ENCODE assay signal across 8 cellular contexts in the genomic region with DNA sequence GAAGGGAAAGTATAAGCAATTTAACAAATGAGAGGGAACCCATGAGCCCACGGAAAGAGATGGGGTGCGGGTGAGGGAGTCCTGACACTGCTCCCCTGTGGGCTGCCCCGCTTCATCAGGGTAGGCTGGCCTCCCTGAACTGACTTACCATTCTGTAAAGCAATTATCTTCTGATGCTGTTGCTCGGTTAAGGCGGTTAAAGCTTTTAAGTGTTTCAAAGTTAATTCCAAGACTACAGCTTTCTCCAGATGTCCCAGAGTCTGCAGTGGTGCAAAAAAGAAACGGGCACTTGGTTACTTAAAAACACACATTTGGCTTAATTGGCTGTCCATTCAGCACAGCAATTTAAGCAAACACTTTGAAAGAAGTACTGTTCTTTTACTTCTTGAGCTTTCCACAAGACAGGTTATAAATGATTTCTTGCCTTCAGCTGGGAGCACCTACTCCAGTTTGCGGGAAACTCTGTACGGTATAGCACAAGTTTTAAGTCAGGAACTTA. TPM values are rescaled to one million over a fixed set of nuclear protein-coding genes. Genes with fewer than 3 reads are reported as not detected.
DNase-seq lines count a peak whose midpoint lies in the region; ATAC-seq lines count a peak whose summit lies in the region.

No MANE protein-coding gene starts in this region.

- no peak for DNase-seq in activated T-helper 1 cell treated with anti-CD3 and anti-CD28 coated beads, Interleukin-12 subunit alpha, Interleukin-12 subunit beta, Interleukin-2, Interleukin-4 antibody, amounts not matched to agents 30 ng/mL and 10 ng/mL and 1 ng/mL, durations not matched to agents 14 hours and 24 hours and 36 hours (ENCODE audit: low spot score)
- DNase-seq in stimulated activated effector memory CD8-positive, alpha-beta T cell treated with anti-CD3 and anti-CD28 coated beads, Interleukin-12 subunit alpha, Interleukin-12 subunit beta, amount 100 ng/mL, for 72 hours (ENCODE audit: low spot score in 2 of 2) = no peak
- DNase-seq in amniotic stem cell (lab: John Stamatoyannopoulos, UW) (no peak), foreskin melanocyte (no peak)

- peak overlapping the region; percentile 80 for H3K4me3 Mint-ChIP-seq in activated T-helper 1 cell treated with anti-CD3 and anti-CD28 coated beads, Interleukin-12 subunit alpha, Interleukin-12 subunit beta, Interleukin-2, Interleukin-4 antibody, amounts not matched to agents 30 ng/mL and 10 ng/mL and 1 ng/mL, durations not matched to agents 14 hours and 24 hours and 36 hours
- peak overlapping the region; percentile 65 for H3K4me3 Mint-ChIP-seq in stimulated activated effector memory CD8-positive, alpha-beta T cell treated with anti-CD3 and anti-CD28 coated beads, Interleukin-12 subunit alpha, Interleukin-12 subunit beta, amount 100 ng/mL, for 72 hours

- peaks cover 1% of the 10 kb centered on the region for H3K36me3 Mint-ChIP-seq in activated T-helper 1 cell treated with anti-CD3 and anti-CD28 coated beads, Interleukin-12 subunit alpha, Interleukin-12 subunit beta, Interleukin-2, Interleukin-4 antibody, amounts not matched to agents 30 ng/mL and 10 ng/mL and 1 ng/mL, durations not matched to agents 14 hours and 24 hours and 36 hours (ENCODE audit: low read depth)
- H3K36me3 Mint-ChIP-seq in stimulated activated effector memory CD8-positive, alpha-beta T cell treated with anti-CD3 and anti-CD28 coated beads, Interleukin-12 subunit alpha, Interleukin-12 subunit beta, amount 100 ng/mL, for 72 hours = no peaks in the 10 kb centered on the region

- H3K9me3 Mint-ChIP-seq in activated T-helper 1 cell treated with anti-CD3 and anti-CD28 coated beads, Interleukin-12 subunit alpha, Interleukin-12 subunit beta, Interleukin-2, Interleukin-4 antibody, amounts not matched to agents 30 ng/mL and 10 ng/mL and 1 ng/mL, durations not matched to agents 14 hours and 24 hours and 36 hours = no peaks in the 10 kb centered on the region
- H3K9me3 Mint-ChIP-seq in stimulated activated effector memory CD8-positive, alpha-beta T cell treated with anti-CD3 and anti-CD28 coated beads, Interleukin-12 subunit alpha, Interleukin-12 subunit beta, amount 100 ng/mL, for 72 hours = no peaks in the 10 kb centered on the region

- intact Hi-C loops in activated T-helper 1 cell treated with anti-CD3 and anti-CD28 coated beads, Interleukin-12 subunit alpha, Interleukin-12 subunit beta, Interleukin-2, Interleukin-4 antibody, amounts not matched to agents 30 ng/mL and 10 ng/mL and 1 ng/mL, durations not matched to agents 14 hours and 24 hours and 36 hours (cut with micrococcal nuclease) = loop anchor here (1.0 to 10.0 kb wide), 4 partner anchors 9 to 1851 kb away; partner anchors contain the start of genes BMAL2, PTHLH and RASSF8

- H3K27me3 Mint-ChIP-seq in activated T-helper 1 cell treated with anti-CD3 and anti-CD28 coated beads, Interleukin-12 subunit alpha, Interleukin-12 subunit beta, Interleukin-2, Interleukin-4 antibody, amounts not matched to agents 30 ng/mL and 10 ng/mL and 1 ng/mL, durations not matched to agents 14 hours and 24 hours and 36 hours (ENCODE audit: insufficient read depth) = peaks cover 77% of the 10 kb centered on the region

- H3K9ac ChIP-seq in HUES48 (ENCODE audit: low read depth, low read length) = no peak overlapping the region
- H3K9ac ChIP-seq in iPS-18a (ENCODE audit: low read length) = no peak overlapping the region

- peaks cover 33% of the 10 kb centered on the region for H3K4me1 ChIP-seq in HUES48 (ENCODE audit: control insufficient read depth, insufficient read depth, low read length)
- H3K4me1 ChIP-seq in iPS-18a (ENCODE audit: control insufficient read depth, low read depth, low read length) = peaks cover 34% of the 10 kb centered on the region

- H3K27ac ChIP-seq in HUES48 (ENCODE audit: low read depth, low read length) (no peak overlapping the region), iPS-18a (ENCODE audit: low read length) (no peak overlapping the region)

- no peak for ATAC-seq in stimulated activated effector memory CD8-positive, alpha-beta T cell treated with anti-CD3 and anti-CD28 coated beads, Interleukin-12 subunit alpha, Interleukin-12 subunit beta, amount 100 ng/mL, for 72 hours
- ATAC-seq in HG03159 (IDR thresholded peaks at IDR 0.05; ENCODE audit: unreplicated experiment) (no peak), GM21360 (IDR thresholded peaks at IDR 0.05; ENCODE audit: unreplicated experiment) (no peak)

- H3K27ac Mint-ChIP-seq in activated T-helper 1 cell treated with anti-CD3 and anti-CD28 coated beads, Interleukin-12 subunit alpha, Interleukin-12 subunit beta, Interleukin-2, Interleukin-4 antibody, amounts not matched to agents 30 ng/mL and 10 ng/mL and 1 ng/mL, durations not matched to agents 14 hours and 24 hours and 36 hours = peak overlapping the region; percentile 43
- no peak overlapping the region for H3K27ac Mint-ChIP-seq in stimulated activated effector memory CD8-positive, alpha-beta T cell treated with anti-CD3 and anti-CD28 coated beads, Interleukin-12 subunit alpha, Interleukin-12 subunit beta, amount 100 ng/mL, for 72 hours

- H3K9me3 ChIP-seq in HUES48 (ENCODE audit: control insufficient read depth, insufficient read depth, low read length) (no peaks in the 10 kb centered on the region), iPS-18a (ENCODE audit: control insufficient read depth, low read depth, low read length) (no peaks in the 10 kb centered on the region)

- H3K4me3 ChIP-seq in HUES48 (ENCODE audit: low read depth, low read length) = peak overlapping the region; percentile 59
- peak overlapping the region; percentile 71 for H3K4me3 ChIP-seq in iPS-18a (ENCODE audit: low read length)

- H3K36me3 ChIP-seq in HUES48 (ENCODE audit: control insufficient read depth, insufficient read depth, low read length) = no peaks in the 10 kb centered on the region
- H3K36me3 ChIP-seq in iPS-18a (ENCODE audit: control insufficient read depth, low read depth, low read length) = no peaks in the 10 kb centered on the region

- H3K27me3 ChIP-seq in HUES48 (ENCODE audit: control insufficient read depth, insufficient read depth, low read length) (peaks cover 92% of the 10 kb centered on the region), iPS-18a (ENCODE audit: control insufficient read depth, insufficient read depth, low read length) (peaks cover 87% of the 10 kb centered on the region)

- H3K4me1 Mint-ChIP-seq in activated T-helper 1 cell treated with anti-CD3 and anti-CD28 coated beads, Interleukin-12 subunit alpha, Interleukin-12 subunit beta, Interleukin-2, Interleukin-4 antibody, amounts not matched to agents 30 ng/mL and 10 ng/mL and 1 ng/mL, durations not matched to agents 14 hours and 24 hours and 36 hours (ENCODE audit: low read depth) = peaks cover 36% of the 10 kb centered on the region
- peaks cover 38% of the 10 kb centered on the region for H3K4me1 Mint-ChIP-seq in stimulated activated effector memory CD8-positive, alpha-beta T cell treated with anti-CD3 and anti-CD28 coated beads, Interleukin-12 subunit alpha, Interleukin-12 subunit beta, amount 100 ng/mL, for 72 hours

RNA-seq across cellular contexts. Expression of gene BHLHE41, which starts 1.3 kb away (rescaled TPM):
- total RNA-seq in activated T-helper 1 cell treated with anti-CD3 and anti-CD28 coated beads, Interleukin-12 subunit alpha, Interleukin-12 subunit beta, Interleukin-2, Interleukin-4 antibody, amounts not matched to agents 30 ng/mL and 10 ng/mL and 1 ng/mL, durations not matched to agents 14 hours and 24 hours and 36 hours = not detected in 2 replicates
